ENCODE assay signal across 8 cellular contexts in the genomic region with DNA sequence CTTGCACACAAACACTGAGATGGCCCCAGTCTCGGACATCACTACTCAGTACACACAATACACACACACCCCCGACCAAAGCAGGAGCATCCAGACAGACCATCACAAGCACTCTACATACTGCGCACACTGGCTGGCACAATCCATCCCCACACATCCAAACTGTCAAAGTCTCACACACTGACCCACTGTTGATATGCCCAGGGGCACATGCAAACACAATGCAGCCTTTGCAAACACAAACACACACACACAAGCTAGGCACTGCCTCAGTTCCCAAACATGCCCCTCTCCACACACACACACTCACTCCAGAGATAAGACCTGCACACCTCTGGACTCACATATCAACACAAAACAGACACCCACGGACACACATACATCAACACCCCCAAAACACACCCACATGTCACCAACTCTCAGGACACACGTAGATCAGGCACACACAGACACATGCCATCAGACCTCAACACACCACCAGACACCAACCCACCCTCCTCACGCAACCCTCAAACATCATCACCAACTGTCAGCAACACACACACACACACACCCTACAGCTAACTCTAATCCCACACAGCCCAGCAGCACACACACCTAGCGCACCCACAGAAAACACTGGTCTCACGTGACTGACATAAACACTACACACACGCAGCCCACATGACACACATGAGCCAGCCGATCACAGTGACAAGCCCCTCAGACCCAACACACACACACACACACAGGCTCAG. TPM values are rescaled to one million over a fixed set of nuclear protein-coding genes. Genes with fewer than 3 reads are reported as not detected.
DNase-seq lines count a peak whose midpoint lies in the region; ATAC-seq, FAIRE-seq and TF ChIP-seq lines count a peak whose summit lies in the region.

No MANE protein-coding gene starts in this region.

- H3K27ac ChIP-seq in mucosa of rectum (ENCODE audit: low read depth in 2 of 2, low read length in 2 of 2) (peak overlapping the region; percentile 98 to 99), SJCRH30 (no peak overlapping the region)

- no peaks in the 10 kb centered on the region for H3K27me3 Mint-ChIP-seq in central memory CD8-positive, alpha-beta T cell

- DNase-seq in GM06990 (ENCODE audit: extremely low read depth, insufficient read length) (peak; percentile 38), NCI-H69 (lab: John Stamatoyannopoulos, UW) (peak; percentile 59), RCC 7860 (ENCODE audit: low spot score) (no peak), SJCRH30 (no peak)
- DNase-seq in central memory CD8-positive, alpha-beta T cell (ENCODE audit: low spot score in 2 of 2), result peak in 1 of 2 donors; percentile 40

- FAIRE-seq in RCC 7860 (lab: Jason Lieb, UNC), result no peak

- no peaks in the 10 kb centered on the region for H3K27me3 ChIP-seq in GM06990 (replicated peaks; ENCODE audit: control insufficient read depth, insufficient read depth, low read length)
- H3K27me3 ChIP-seq in mucosa of rectum (ENCODE audit: control insufficient read depth in 2 of 2, insufficient read depth in 2 of 2, low read length in 2 of 2), result no peaks in the 10 kb centered on the region
- H3K27me3 ChIP-seq in SJCRH30, result peaks cover 8% of the 10 kb centered on the region; the same call in 1 of the 2 replicates

- no peak for TF ChIP-seq CTCF in GM06990 (IDR thresholded peaks at IDR 0.05; ENCODE audit: insufficient read depth, low read length, poor library complexity, severe bottlenecking)

- H3K4me3 ChIP-seq in GM06990 (replicated peaks; ENCODE audit: low read depth, low read length) (peak overlapping the region; percentile 88), mucosa of rectum (ENCODE audit: low read length in 2 of 2) (peak overlapping the region; percentile 71 to 85), SJCRH30 (no peak overlapping the region)

- peak; percentile 3 for ATAC-seq in central memory CD8-positive, alpha-beta T cell (replicated peaks; ENCODE audit: extremely low read depth, poor library complexity, severe bottlenecking)
- ATAC-seq in GM21576 (IDR thresholded peaks at IDR 0.05; ENCODE audit: unreplicated experiment) (no peak), HG03139 (IDR thresholded peaks at IDR 0.05; ENCODE audit: unreplicated experiment) (no peak)

- peaks cover 34% of the 10 kb centered on the region for H3K36me3 Mint-ChIP-seq in central memory CD8-positive, alpha-beta T cell (ENCODE audit: insufficient read depth)

- H3K4me3 Mint-ChIP-seq in central memory CD8-positive, alpha-beta T cell, result no peak overlapping the region

- H3K9ac ChIP-seq in mucosa of rectum (ENCODE audit: low read depth in 1 of 2, low read length in 2 of 2), result peak overlapping the region; percentile 80 to 96

- H3K4me1 ChIP-seq in mucosa of rectum (ENCODE audit: control insufficient read depth in 2 of 2, insufficient read depth in 2 of 2, low read length in 2 of 2) (peaks cover 47 to 50% of the 10 kb centered on the region in 2 donors), SJCRH30 (peaks cover 28% of the 10 kb centered on the region; the same call in 1 of the 2 replicates)

- no peaks in the 10 kb centered on the region for H3K9me3 Mint-ChIP-seq in central memory CD8-positive, alpha-beta T cell

- peaks cover 4% of the 10 kb centered on the region for H3K36me3 ChIP-seq in GM06990 (ENCODE audit: control insufficient read depth, insufficient read depth, low read length)
- H3K36me3 ChIP-seq in mucosa of rectum (ENCODE audit: control insufficient read depth in 2 of 2, insufficient read depth in 2 of 2, low read length in 2 of 2), result no peaks in the 10 kb centered on the region
- H3K36me3 ChIP-seq in SJCRH30, result no peaks in the 10 kb centered on the region

- no peak overlapping the region for H3K27ac Mint-ChIP-seq in central memory CD8-positive, alpha-beta T cell (ENCODE audit: low read depth)

- peaks cover 24% of the 10 kb centered on the region for H3K4me1 Mint-ChIP-seq in central memory CD8-positive, alpha-beta T cell

- H3K9me3 ChIP-seq in mucosa of rectum (ENCODE audit: control insufficient read depth in 2 of 2, low read length in 2 of 2) (no peaks in the 10 kb centered on the region), SJCRH30 (replicated peaks) (no peaks in the 10 kb centered on the region)

RNA-seq across cellular contexts. Expression of a gene that starts 1.9 kb away (rescaled TPM):
- 1.7 and 2.3 TPM in 2 replicates for total RNA-seq in SJCRH30 (2014; rRNA removed; shearing (Covaris generic))

RNA-seq across cellular contexts. Expression of a gene that starts 27.2 kb away (rescaled TPM):
- 7.2 and 10.7 TPM in 2 replicates for total RNA-seq in SJCRH30 (2014; rRNA removed; shearing (Covaris generic))

RNA-seq across cellular contexts. Expression of a gene that starts 45.6 kb away (rescaled TPM):
- total RNA-seq in SJCRH30 (2014; rRNA removed; shearing (Covaris generic)), result 1.4 and 2.4 TPM in 2 replicates

Comparison
In these comparisons a context has a peak if more than half of its experiments do, and no peak if none do; other contexts are left out.
1. DNase-seq: peak in GM06990 (single experiment) and NCI-H69 (single experiment); none in RCC 7860 (single experiment) and SJCRH30 (0 of 2).